In genomic region chr14:104686624-104687517, GRCh38 we compare ENCODE assay signal across 11 cellular contexts. TPM values are rescaled to one million over a fixed set of nuclear protein-coding genes. Genes with fewer than 3 reads are reported as not detected.
DNase-seq lines count a peak whose midpoint lies in the region; ATAC-seq, FAIRE-seq and TF ChIP-seq lines count a peak whose summit lies in the region.
"Had no signal": no experiment of that assay in that cellular context is flagged by ENCODE, and none has a peak within 500 bp of the region (broad histone marks: within the 10 kb centered on the region; RNA-seq: fewer than 3 reads in every experiment).

No MANE protein-coding gene starts in this region.

- no peak for TF ChIP-seq EP300 in GM12878 (IDR thresholded peaks at IDR 0.05; ENCODE audit: borderline replicate concordance in 1 of 2, control insufficient read depth in 1 of 2, low read depth in 2 of 2, low read length in 2 of 2)

- peaks cover 8% of the 10 kb centered on the region for H3K27me3 Mint-ChIP-seq in activated CD4-positive, alpha-beta T cell treated with anti-CD3 and anti-CD28 coated beads, Interleukin-2, amount 10 ng/mL, durations not matched to agents 7 days and 5 days
- no peaks in the 10 kb centered on the region for H3K27me3 Mint-ChIP-seq in memory B cell
- H3K27me3 Mint-ChIP-seq: activated naive CD8-positive, alpha-beta T cell had no signal

- CTCF ChIA-PET in activated CD4-positive, alpha-beta T cell treated with anti-CD3 and anti-CD28 coated beads, Interleukin-2, amount 10 ng/mL, durations not matched to agents 7 days and 5 days (lab: Charles Lee): interaction anchor here (0.9 to 1.2 kb wide), 2 partner anchors 11 to 22 kb away, joined by 3 to 4 read pairs; no protein-coding TSS in a partner anchor
- CTCF ChIA-PET in GM12878 (lab: Yijun Ruan, JAX): no interaction called here

- no peak overlapping the region for H3K4me2 ChIP-seq in GM12878 (ENCODE audit: control insufficient read depth, insufficient read depth)

- BruUV-seq in GM12878 (replicated peaks; lab: Mats Ljungman, UMichigan): no TSS peak

- H3K4me3 ChIP-seq in GM12878 (no peak overlapping the region), tibial artery (no peak overlapping the region)

- in situ Hi-C loops in GM12878 (cut with MboI): no loop called here

- no peak overlapping the region for H2AFZ ChIP-seq in GM12878 (ENCODE audit: control insufficient read depth, low read depth, low read length)

- no peaks in the 10 kb centered on the region for H3K27me3 ChIP-seq in GM12878 (replicated peaks in 1 of 2; ENCODE audit: control insufficient read depth in 2 of 2, insufficient read depth in 2 of 2, low read length in 1 of 2)
- H3K27me3 ChIP-seq in tibial artery: no peaks in the 10 kb centered on the region
- H3K27me3 ChIP-seq: MG63 had no signal

- no peaks in the 10 kb centered on the region for H3K9me3 Mint-ChIP-seq in activated CD4-positive, alpha-beta T cell treated with anti-CD3 and anti-CD28 coated beads, Interleukin-2, amount 10 ng/mL, durations not matched to agents 7 days and 5 days
- H3K9me3 Mint-ChIP-seq in memory B cell: no peaks in the 10 kb centered on the region

- H3K4me1 ChIP-seq in GM12878 (ENCODE audit: control insufficient read depth, insufficient read depth, low read length) (peaks cover 14% of the 10 kb centered on the region), tibial artery (peaks cover 3 to 53% (median 45%) of the 10 kb centered on the region in 4 donors)

- no peak overlapping the region for H3K27ac ChIP-seq in GM12878 (ENCODE audit: control insufficient read depth, insufficient read depth)
- peak overlapping the region; percentile 88 to 93 for H3K27ac ChIP-seq in tibial artery

- 74% methylated on average over 17 of the region's 20 CpGs for WGBS in GM12878 (ENCODE audit: insufficient coverage, insufficient replicate concordance, low lambda C conversion rate, missing lambda C conversion rate)

- no peak for TF ChIP-seq RAD21 in GM12878 (IDR thresholded peaks at IDR 0.05; ENCODE audit: insufficient read depth, low read depth, low read length)

- intact Hi-C loops in GM12878 (cut with micrococcal nuclease; ENCODE audit: unreplicated experiment): no loop called here
- intact Hi-C loops in tibial artery (cut with DNase I; ENCODE audit: low total_unique reads): no loop called here

- no peaks in the 10 kb centered on the region for H3K9me3 ChIP-seq in GM12878 (replicated peaks; ENCODE audit: control insufficient read depth, insufficient read depth, low read length)
- H3K9me3 ChIP-seq in tibial artery: no peaks in the 10 kb centered on the region
- H3K9me3 ChIP-seq: MG63 had no signal

- no peak overlapping the region for H3K9ac ChIP-seq in GM12878 (ENCODE audit: control insufficient read depth, insufficient read depth, low read length)

- H3K79me2 ChIP-seq in GM12878 (ENCODE audit: control insufficient read depth, insufficient read depth, low read length): peaks cover 18% of the 10 kb centered on the region

- peak overlapping the region; percentile 59 for H3K4me3 Mint-ChIP-seq in activated CD4-positive, alpha-beta T cell treated with anti-CD3 and anti-CD28 coated beads, Interleukin-2, amount 10 ng/mL, durations not matched to agents 7 days and 5 days
- H3K4me3 Mint-ChIP-seq in memory B cell: peak overlapping the region; percentile 39

- TF ChIP-seq CTCF in GM12878 (IDR thresholded peaks at IDR 0.05 in 2 of 3, conservative IDR thresholded peaks at IDR 0.05 in 1 of 3; ENCODE audit: control insufficient read depth in 2 of 3, extremely low read depth in 1 of 3, insufficient read depth in 1 of 3, low read depth in 3 of 3, low read length in 3 of 3) (no peak), tibial artery (IDR thresholded peaks at IDR 0.05) (no peak)

- RAD21 ChIA-PET in GM12878 (lab: Charles Lee; ENCODE audit: unreplicated experiment): no interaction called here

- no peaks in the 10 kb centered on the region for H4K20me1 ChIP-seq in GM12878 (ENCODE audit: control insufficient read depth, insufficient read depth)

- peak overlapping the region; percentile 88 for H3K27ac Mint-ChIP-seq in activated CD4-positive, alpha-beta T cell treated with anti-CD3 and anti-CD28 coated beads, Interleukin-2, amount 10 ng/mL, durations not matched to agents 7 days and 5 days
- H3K27ac Mint-ChIP-seq in memory B cell: peak overlapping the region; percentile 90

- ATAC-seq in GM12878 (no peak), memory B cell (ENCODE audit: low read depth) (no peak), GM21526 (IDR thresholded peaks at IDR 0.05; ENCODE audit: low FRiP score, unreplicated experiment) (no peak)

- peaks cover 9% of the 10 kb centered on the region for H3K36me3 Mint-ChIP-seq in activated CD4-positive, alpha-beta T cell treated with anti-CD3 and anti-CD28 coated beads, Interleukin-2, amount 10 ng/mL, durations not matched to agents 7 days and 5 days (ENCODE audit: low read depth)
- no peaks in the 10 kb centered on the region for H3K36me3 Mint-ChIP-seq in memory B cell
- H3K36me3 Mint-ChIP-seq: activated naive CD8-positive, alpha-beta T cell had no signal

- FAIRE-seq in GM12878 (lab: Jason Lieb, UNC): no peak

- POLR2A ChIA-PET in activated CD4-positive, alpha-beta T cell treated with anti-CD3 and anti-CD28 coated beads, Interleukin-2, amount 10 ng/mL, durations not matched to agents 7 days and 5 days (lab: Charles Lee): no interaction called here
- POLR2A ChIA-PET in GM12878 (lab: Charles Lee): no interaction called here

- H3K4me1 Mint-ChIP-seq in activated CD4-positive, alpha-beta T cell treated with anti-CD3 and anti-CD28 coated beads, Interleukin-2, amount 10 ng/mL, durations not matched to agents 7 days and 5 days: peaks cover 47% of the 10 kb centered on the region
- peaks cover 42% of the 10 kb centered on the region for H3K4me1 Mint-ChIP-seq in memory B cell

- H3K36me3 ChIP-seq in GM12878 (ENCODE audit: control insufficient read depth in 2 of 2, insufficient read depth in 2 of 2, low read length in 1 of 2): no peaks in the 10 kb centered on the region
- no peaks in the 10 kb centered on the region for H3K36me3 ChIP-seq in tibial artery

- TF ChIP-seq POLR2A in GM12878 (IDR thresholded peaks at IDR 0.05; ENCODE audit: low read depth, low read length): no peak

- DNase-seq in activated CD4-positive, alpha-beta T cell treated with anti-CD3 and anti-CD28 coated beads, Interleukin-2, amount 10 ng/mL, durations not matched to agents 7 days and 5 days: peak; percentile 36
- no peak for DNase-seq in activated CD4-positive, alpha-beta T cell treated with anti-CD3 and anti-CD28 coated beads for 48 hours
- DNase-seq in GM12878 (ENCODE audit: low read depth, low spot score) (no peak), memory B cell (ENCODE audit: low spot score in 2 of 2) (no peak), tibial artery (peak in 1 of 2 donors; percentile 65), NAMALWA (ENCODE audit: low spot score) (no peak), SIG-M5 (lab: John Stamatoyannopoulos, UW) (no peak)
- DNase-seq: NCI-H69 had no signal

- SMC1A ChIA-PET in GM12878 (lab: Charles Lee; ENCODE audit: uncharacterized antibody, unreplicated experiment): interaction anchor here (1.1 kb wide), 1 partner anchor 9 kb away, joined by 3 read pairs; no protein-coding TSS in a partner anchor

TF ChIP-seq in GM12878, 131 proteins besides CTCF, POLR2A, EP300 and RAD21:
- TF ChIP-seq HDAC2 (IDR thresholded peaks at IDR 0.05) (no peak), NR2F1 (conservative IDR thresholded peaks at IDR 0.05) (peak; percentile 33; the same call in 1 of the 2 replicates), MXI1 (IDR thresholded peaks at IDR 0.05; ENCODE audit: low read depth, low read length) (no peak)
TF ChIP-seq in GM12878: peak in this region for 1.

RNA-seq across cellular contexts. Expression of gene INF2, which starts 2.5 kb away (rescaled TPM):
- total RNA-seq in activated CD4-positive, alpha-beta T cell treated with anti-CD3 and anti-CD28 coated beads, Interleukin-2, amount 10 ng/mL, durations not matched to agents 7 days and 5 days: 100 to 1,000 TPM; 163 to 171 TPM
- 37.0 and 50.2 TPM in 2 replicates for total RNA-seq in GM12878 (2013; cell fraction: nucleolus; rRNA removed)
- total RNA-seq in GM12878 (2014; rRNA removed) (16.3 and 21.1 TPM in 2 replicates), GM12878 (2014; rRNA removed; fragmentation: Illumina TruSeq; extraction: Trizol) (5.7 and 5.8 TPM in 2 replicates), GM12878 (2021) (42.7 and 43.2 TPM in 2 replicates)
- polyA plus RNA-seq in GM12878 (2011; ENCODE audit: low read depth): 3.7 TPM
- polyA plus RNA-seq in GM12878 (2011; rRNA removed) (3.8 and 7.6 TPM in 2 replicates), GM12878 (2014; fragmentation: Illumina TruSeq; extraction: Trizol) (2.7 and 5.3 TPM in 2 replicates), GM12878 (2014; fragmentation: Nextera tagmentation; extraction: Ambion mirVana) (1 to 10 TPM in 1 of 2 experiments, under 1 TPM in 1; 0.72 to 2.1 TPM), GM12878 (2014; rRNA removed) (28.2 and 33.9 TPM in 2 replicates), GM12878 (2016; fragmentation: Nextera tagmentation; extraction: Ambion mirVana) (1 to 10 TPM; 8.9 to 9.1 TPM)
- polyA plus RNA-seq in GM12878 (2011; cell fraction: cytosol; rRNA removed): 10.7 and 17.5 TPM in 2 replicates
- polyA plus RNA-seq in GM12878 (2011; cell fraction: nucleus; rRNA removed): 60.3 and 71.2 TPM in 2 replicates
- 14.3 and 21.6 TPM in 2 replicates for polyA plus RNA-seq in GM12878 (2012)
- polyA minus RNA-seq in GM12878 (2011; rRNA and poly(A)+ RNA removed): 6.9 and 11.0 TPM in 2 replicates
- polyA minus RNA-seq in GM12878 (2011; cell fraction: cytosol; rRNA and poly(A)+ RNA removed): 4.5 and 10.3 TPM in 2 replicates
- polyA minus RNA-seq in GM12878 (2011; cell fraction: nucleus; rRNA and poly(A)+ RNA removed): 9.9 and 14.4 TPM in 2 replicates

RNA-seq across cellular contexts. Expression of gene ADSS1, which starts 37.2 kb away (rescaled TPM):
- 1 to 10 TPM in 1 of 2 experiments, under 1 TPM in 1; 0.81 to 1.2 TPM for total RNA-seq in activated CD4-positive, alpha-beta T cell treated with anti-CD3 and anti-CD28 coated beads, Interleukin-2, amount 10 ng/mL, durations not matched to agents 7 days and 5 days
- total RNA-seq in GM12878 (2013; cell fraction: nucleolus; rRNA removed): 0.96 TPM in 1 of 2 replicates, not detected in the other
- total RNA-seq in GM12878 (2014; rRNA removed) (not detected in 2 replicates), GM12878 (2014; rRNA removed; fragmentation: Illumina TruSeq; extraction: Trizol) (not detected in 2 replicates), GM12878 (2021) (0.28 TPM in 1 of 2 replicates, not detected in the other)
- polyA plus RNA-seq in GM12878 (2011; ENCODE audit: low read depth): not detected
- polyA plus RNA-seq in GM12878 (2011; rRNA removed) (0.19 and 0.39 TPM in 2 replicates), GM12878 (2014; fragmentation: Illumina TruSeq; extraction: Trizol) (0.12 TPM in 1 of 2 replicates, not detected in the other), GM12878 (2014; fragmentation: Nextera tagmentation; extraction: Ambion mirVana) (under 1 TPM in 1 of 2 experiments, not detected in 1; 0.11 TPM), GM12878 (2014; rRNA removed) (0.45 TPM in 1 of 2 replicates, not detected in the other), GM12878 (2016; fragmentation: Nextera tagmentation; extraction: Ambion mirVana) (not detected)
- polyA plus RNA-seq in GM12878 (2011; cell fraction: cytosol; rRNA removed): 0.08 and 0.21 TPM in 2 replicates
- 0.87 and 1.3 TPM in 2 replicates for polyA plus RNA-seq in GM12878 (2011; cell fraction: nucleus; rRNA removed)
- 0.22 and 0.65 TPM in 2 replicates for polyA plus RNA-seq in GM12878 (2012)
- 0.10 TPM in 1 of 2 replicates, not detected in the other for polyA minus RNA-seq in GM12878 (2011; rRNA and poly(A)+ RNA removed)
- not detected in 2 replicates for polyA minus RNA-seq in GM12878 (2011; cell fraction: cytosol; rRNA and poly(A)+ RNA removed)
- 0.38 TPM in 1 of 2 replicates, not detected in the other for polyA minus RNA-seq in GM12878 (2011; cell fraction: nucleus; rRNA and poly(A)+ RNA removed)
